In the genomic region with DNA sequence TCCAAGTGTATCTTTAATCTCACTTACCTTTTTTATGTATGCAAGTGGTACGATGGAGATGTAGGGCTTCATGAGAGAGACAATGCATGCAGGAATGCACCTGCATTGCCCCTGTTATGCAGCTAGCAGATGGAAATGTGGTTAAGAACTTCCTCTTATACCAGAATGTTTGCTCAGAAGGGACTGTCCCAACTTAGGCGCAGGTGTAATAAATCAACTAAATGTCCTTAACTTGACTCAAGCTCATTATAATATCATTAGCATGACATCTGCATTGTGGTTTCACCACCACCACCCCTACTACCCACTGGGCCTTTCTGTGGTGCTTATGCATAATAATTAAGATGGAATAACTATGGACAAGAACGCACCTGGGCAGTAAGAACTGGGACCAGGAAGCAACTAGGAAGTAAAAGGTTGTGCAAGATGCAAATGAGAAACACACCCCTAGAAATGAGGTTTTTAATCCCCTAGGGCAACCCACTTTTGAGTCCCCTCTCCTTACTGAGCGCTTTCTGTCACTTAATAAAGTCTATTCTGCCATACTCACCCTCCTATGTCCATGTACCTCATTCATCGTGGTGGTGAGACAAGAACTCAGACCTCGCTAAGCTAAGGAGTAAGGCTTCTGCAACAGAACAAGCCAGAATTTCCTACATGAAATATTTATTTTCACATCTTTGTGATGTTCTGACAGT, we compare ENCODE assay signal across 7 cellular contexts.
DNase-seq lines count a peak whose midpoint lies in the region; ATAC-seq and TF ChIP-seq lines count a peak whose summit lies in the region.

No MANE protein-coding gene starts in this region.

- no peak overlapping the region for H3K27ac ChIP-seq in foreskin keratinocyte

- no peaks in the 10 kb centered on the region for H3K36me3 Mint-ChIP-seq in activated CD8-positive, alpha-beta T cell treated with anti-CD3 and anti-CD28 coated beads, Interleukin-2, amount 10 ng/mL, durations not matched to agents 7 days and 5 days (ENCODE audit: low read depth)
- no peaks in the 10 kb centered on the region for H3K36me3 Mint-ChIP-seq in stimulated activated effector memory CD8-positive, alpha-beta T cell treated with anti-CD3 and anti-CD28 coated beads, Interleukin-12 subunit alpha, Interleukin-12 subunit beta, amount 100 ng/mL, for 72 hours

- CTCF ChIA-PET in activated CD8-positive, alpha-beta T cell treated with anti-CD3 and anti-CD28 coated beads, Interleukin-2, amount 10 ng/mL, durations not matched to agents 7 days and 5 days (lab: Charles Lee) = no interaction called here

- peak; percentile 46 for DNase-seq in activated CD8-positive, alpha-beta T cell treated with anti-CD3 and anti-CD28 coated beads, Interleukin-2, amount 10 ng/mL, durations not matched to agents 7 days and 5 days
- DNase-seq in stimulated activated effector memory CD8-positive, alpha-beta T cell treated with anti-CD3 and anti-CD28 coated beads, Interleukin-12 subunit alpha, Interleukin-12 subunit beta, amount 100 ng/mL, for 72 hours (ENCODE audit: low spot score in 2 of 2) = no peak
- DNase-seq in HUDEP-2 (lab: John Stamatoyannopoulos, UW; ENCODE audit: unreplicated experiment in 76 of 76) (no peak), foreskin keratinocyte (no peak), NCI-H146 treated with DMSO at 0.1 percent for 48 hours (lab: John Stamatoyannopoulos, UW; ENCODE audit: unreplicated experiment) (no peak)

- H3K27me3 Mint-ChIP-seq in activated CD8-positive, alpha-beta T cell treated with anti-CD3 and anti-CD28 coated beads, Interleukin-2, amount 10 ng/mL, durations not matched to agents 7 days and 5 days (ENCODE audit: low read depth) = no peaks in the 10 kb centered on the region

- H3K9me3 Mint-ChIP-seq in activated CD8-positive, alpha-beta T cell treated with anti-CD3 and anti-CD28 coated beads, Interleukin-2, amount 10 ng/mL, durations not matched to agents 7 days and 5 days (ENCODE audit: insufficient read depth) = no peaks in the 10 kb centered on the region
- H3K9me3 Mint-ChIP-seq in stimulated activated effector memory CD8-positive, alpha-beta T cell treated with anti-CD3 and anti-CD28 coated beads, Interleukin-12 subunit alpha, Interleukin-12 subunit beta, amount 100 ng/mL, for 72 hours = no peaks in the 10 kb centered on the region

- no peak overlapping the region for H3K4me3 Mint-ChIP-seq in activated CD8-positive, alpha-beta T cell treated with anti-CD3 and anti-CD28 coated beads, Interleukin-2, amount 10 ng/mL, durations not matched to agents 7 days and 5 days
- peak overlapping the region; percentile 25 for H3K4me3 Mint-ChIP-seq in stimulated activated effector memory CD8-positive, alpha-beta T cell treated with anti-CD3 and anti-CD28 coated beads, Interleukin-12 subunit alpha, Interleukin-12 subunit beta, amount 100 ng/mL, for 72 hours

- ATAC-seq in GM19455 (IDR thresholded peaks at IDR 0.05; ENCODE audit: unreplicated experiment) (peak; percentile 94), HG03354 (IDR thresholded peaks at IDR 0.05; ENCODE audit: poor library complexity, severe bottlenecking, unreplicated experiment) (peak; percentile 96), foreskin keratinocyte (no peak)
- ATAC-seq in activated CD8-positive, alpha-beta T cell treated with anti-CD3 and anti-CD28 coated beads, Interleukin-2, amount 10 ng/mL, durations not matched to agents 7 days and 5 days = peak; percentile 81
- peak; percentile 92 for ATAC-seq in stimulated activated effector memory CD8-positive, alpha-beta T cell treated with anti-CD3 and anti-CD28 coated beads, Interleukin-12 subunit alpha, Interleukin-12 subunit beta, amount 100 ng/mL, for 72 hours

- H3K27ac Mint-ChIP-seq in activated CD8-positive, alpha-beta T cell treated with anti-CD3 and anti-CD28 coated beads, Interleukin-2, amount 10 ng/mL, durations not matched to agents 7 days and 5 days = no peak overlapping the region
- H3K27ac Mint-ChIP-seq in stimulated activated effector memory CD8-positive, alpha-beta T cell treated with anti-CD3 and anti-CD28 coated beads, Interleukin-12 subunit alpha, Interleukin-12 subunit beta, amount 100 ng/mL, for 72 hours = no peak overlapping the region

- POLR2A ChIA-PET in activated CD8-positive, alpha-beta T cell treated with anti-CD3 and anti-CD28 coated beads, Interleukin-2, amount 10 ng/mL, durations not matched to agents 7 days and 5 days (lab: Charles Lee) = no interaction called here

- H3K27me3 ChIP-seq in foreskin keratinocyte = no peaks in the 10 kb centered on the region

- no peaks in the 10 kb centered on the region for H3K4me1 ChIP-seq in foreskin keratinocyte

- H3K4me1 Mint-ChIP-seq in activated CD8-positive, alpha-beta T cell treated with anti-CD3 and anti-CD28 coated beads, Interleukin-2, amount 10 ng/mL, durations not matched to agents 7 days and 5 days (ENCODE audit: low read depth) = peaks cover 12% of the 10 kb centered on the region
- H3K4me1 Mint-ChIP-seq in stimulated activated effector memory CD8-positive, alpha-beta T cell treated with anti-CD3 and anti-CD28 coated beads, Interleukin-12 subunit alpha, Interleukin-12 subunit beta, amount 100 ng/mL, for 72 hours = peaks cover 16% of the 10 kb centered on the region

- TF ChIP-seq CTCF in foreskin keratinocyte (conservative IDR thresholded peaks at IDR 0.05) = no peak
